In genomic region chr4:47933798-47934197, GRCh38 we compare ENCODE assay signal across 9 cellular contexts. TPM values are rescaled to one million over a fixed set of nuclear protein-coding genes. Genes with fewer than 3 reads are reported as not detected.
A peak's percentile ranks its signal among the peaks of the same experiment; 100 is the strongest.
DNase-seq lines count a peak whose midpoint lies in the region; ATAC-seq and TF ChIP-seq lines count a peak whose summit lies in the region.
"Had no signal": no experiment of that assay in that cellular context is flagged by ENCODE, and none has a peak within 500 bp of the region (broad histone marks: within the 10 kb centered on the region; RNA-seq: fewer than 3 reads in every experiment).

No MANE protein-coding gene starts in this region.

- TF ChIP-seq RAD21 in HCT116 (IDR thresholded peaks at IDR 0.05; ENCODE audit: low read depth), result peak; percentile 75

- CTCF ChIA-PET in HCT116 (lab: Charles Lee), result interaction anchor here (0.6 to 2.0 kb wide), 13 partner anchors 9 to 997 kb away, joined by 3 to 7 read pairs (median 4); no protein-coding TSS in a partner anchor

- H3K36me3 ChIP-seq in HCT116 (ENCODE audit: control insufficient read depth in 1 of 2, insufficient read depth in 2 of 2, low read length in 2 of 2) (no peaks in the 10 kb centered on the region), lower lobe of right lung (no peaks in the 10 kb centered on the region)
- H3K36me3 ChIP-seq: BLaER1 had no signal

- H3K4me2 ChIP-seq in HCT116 (ENCODE audit: low read length), result no peak overlapping the region
- H3K4me2 ChIP-seq: BLaER1 had no signal

- H3K27me3 ChIP-seq in HCT116 (ENCODE audit: insufficient read depth, low read length) (no peaks in the 10 kb centered on the region), lower lobe of right lung (ENCODE audit: low read depth) (no peaks in the 10 kb centered on the region)
- H3K27me3 ChIP-seq: BLaER1 had no signal

- peak; percentile 49 to 72 (median 61); a peak in 5 of 6 replicates for TF ChIP-seq CTCF in HCT116 (IDR thresholded peaks at IDR 0.05 in 2 of 3, conservative IDR thresholded peaks at IDR 0.05 in 1 of 3; ENCODE audit: borderline replicate concordance in 1 of 3, insufficient read depth in 1 of 3, low read depth in 2 of 3, low read length in 2 of 3)
- TF ChIP-seq CTCF in lower lobe of right lung (IDR thresholded peaks at IDR 0.05), result peak; percentile 58

- H3K4me3 ChIP-seq in HCT116 (replicated peaks in 1 of 2; ENCODE audit: low read depth in 1 of 2, low read length in 2 of 2) (no peak overlapping the region), lower lobe of right lung (no peak overlapping the region)
- H3K4me3 ChIP-seq: BLaER1 had no signal

- H3K27ac ChIP-seq in HCT116 (ENCODE audit: low read depth, low read length) (no peak overlapping the region), lower lobe of right lung (no peak overlapping the region)
- H3K27ac ChIP-seq: BLaER1 had no signal

- DNase-seq in DMS79 treated with DMSO at 0.1 percent for 48 hours (lab: John Stamatoyannopoulos, UW) (peak; percentile 2), DMS79 (lab: John Stamatoyannopoulos, UW) (no peak), HCT116 (ENCODE audit: low read depth, low spot score) (no peak), NCI-H2227 (lab: John Stamatoyannopoulos, UW; ENCODE audit: unreplicated experiment) (peak; percentile 27), cerebellar cortex (ENCODE audit: low spot score) (peak; percentile 51), lower lobe of right lung (no peak), T-helper 9 cell (no peak), KG1 (lab: John Stamatoyannopoulos, UW) (no peak)

- H4K20me1 ChIP-seq in HCT116 (ENCODE audit: insufficient read depth), result no peaks in the 10 kb centered on the region
- H4K20me1 ChIP-seq: BLaER1 had no signal

- intact Hi-C loops in HCT116 (cut with micrococcal nuclease), result loop anchor here (5.0 kb wide), 3 partner anchors 231 to 1091 kb away; no protein-coding TSS in a partner anchor
- intact Hi-C loops in lower lobe of right lung (cut with DNase I), result no loop called here

- no peaks in the 10 kb centered on the region; a peak in 1 of 4 replicates for H3K4me1 ChIP-seq in HCT116 (ENCODE audit: control insufficient read depth in 1 of 2, insufficient read depth in 2 of 2, low read length in 2 of 2)
- H3K4me1 ChIP-seq in lower lobe of right lung, result no peaks in the 10 kb centered on the region

- POLR2A ChIA-PET in HCT116 (lab: Charles Lee), result interaction anchor here (1.2 kb wide), 1 partner anchor 19 kb away, joined by 3 read pairs; the partner anchor contains the start of gene NFXL1

- no peaks in the 10 kb centered on the region for H3K9me3 ChIP-seq in HCT116 (ENCODE audit: control insufficient read depth in 1 of 2, insufficient read depth in 1 of 2, low read depth in 1 of 2, low read length in 2 of 2)
- H3K9me3 ChIP-seq in lower lobe of right lung, result no peaks in the 10 kb centered on the region

- RAD21 ChIA-PET in HCT116 (lab: Charles Lee; ENCODE audit: low non-redundant PET in 1 of 2, low total read pairs in 2 of 2, uncharacterized antibody in 2 of 2, unreplicated experiment in 2 of 2), result no interaction called here

- H3K9me2 ChIP-seq in HCT116 (ENCODE audit: insufficient read depth), result 0 out of 2 replicates have a peak, but pooled peaks cover 4% of the 10 kb centered on the region

- no peaks in the 10 kb centered on the region for H3K79me2 ChIP-seq in HCT116 (ENCODE audit: insufficient read depth, low read length)

- no peak overlapping the region for H3K9ac ChIP-seq in HCT116 (ENCODE audit: low read length)
- H3K9ac ChIP-seq: BLaER1 had no signal

- BruUV-seq in HCT116 (replicated peaks; lab: Mats Ljungman, UMichigan), result no TSS peak

- TF ChIP-seq POLR2A in HCT116 (IDR thresholded peaks at IDR 0.05; ENCODE audit: borderline replicate concordance, extremely low read depth, insufficient read depth, insufficient read length), result no peak

- H2AFZ ChIP-seq in HCT116 (ENCODE audit: low read depth, low read length, poor library complexity, severe bottlenecking), result peak overlapping the region; percentile 77

- ATAC-seq in HCT116 (peak; percentile 42; the same call in 1 of the 2 replicates), lower lobe of right lung (peak; percentile 66 to 67)

TF ChIP-seq in HCT116, 20 proteins besides CTCF, POLR2A, EP300 and RAD21:
- no peak for TF ChIP-seq ZNF274 (IDR thresholded peaks at IDR 0.05; ENCODE audit: low read depth, low read length)
- no peak for TF ChIP-seq SP1 (IDR thresholded peaks at IDR 0.05; ENCODE audit: low read depth)
- TF ChIP-seq CBX3 (IDR thresholded peaks at IDR 0.05; ENCODE audit: low read depth), result no peak
- TF ChIP-seq JUND (IDR thresholded peaks at IDR 0.05), result no peak
- peak; percentile 47; the same call in 1 of the 2 replicates for TF ChIP-seq CEBPB (IDR thresholded peaks at IDR 0.05; ENCODE audit: low read depth)
TF ChIP-seq in HCT116: peak in this region for 1.

RNA-seq across cellular contexts. Expression of gene NFXL1, which starts 19.4 kb away (rescaled TPM):
- total RNA-seq in HCT116 (2021; ENCODE audit: unreplicated experiment) (26.8 TPM), lower lobe of right lung (13.4 TPM)
- 17.7 and 19.8 TPM in 2 replicates for polyA plus RNA-seq in HCT116 (2012)

Comparison
In these comparisons a context has a peak if more than half of its experiments do, and no peak if none do; other contexts are left out.
1. DNase-seq: peak in DMS79 treated with DMSO at 0.1 percent for 48 hours (single experiment), NCI-H2227 (single experiment) and cerebellar cortex (single experiment); none in DMS79 (single experiment), HCT116 (single experiment), lower lobe of right lung (single experiment), T-helper 9 cell (single experiment) and KG1 (single experiment).